ENCODE assay signal across 1 cellular context in genomic region chr17:40912506-40913220, GRCh38.
TF ChIP-seq lines count a peak whose summit lies in the region.

No MANE protein-coding gene starts in this region.

TF ChIP-seq in IMR-90, 13 proteins besides CTCF, POLR2A, EP300 and RAD21:
- TF ChIP-seq BHLHE40 (IDR thresholded peaks at IDR 0.05; ENCODE audit: low read depth, low read length), result no peak
- TF ChIP-seq MAZ (IDR thresholded peaks at IDR 0.05; ENCODE audit: borderline replicate concordance, low read depth, low read length), result no peak
- no peak for TF ChIP-seq SMC3 (IDR thresholded peaks at IDR 0.05; ENCODE audit: low read depth, low read length)
- no peak for TF ChIP-seq RFX5 (IDR thresholded peaks at IDR 0.05; ENCODE audit: low read depth, low read length)
- TF ChIP-seq MXI1 (IDR thresholded peaks at IDR 0.05; ENCODE audit: borderline replicate concordance, low read depth, low read length), result no peak
- no peak for TF ChIP-seq ELK1 (IDR thresholded peaks at IDR 0.05; ENCODE audit: borderline replicate concordance, low read depth, low read length)
- TF ChIP-seq USF2 (IDR thresholded peaks at IDR 0.05; ENCODE audit: low read depth, low read length), result no peak
- TF ChIP-seq MAFK (IDR thresholded peaks at IDR 0.05; ENCODE audit: low read depth, low read length), result no peak
- no peak for TF ChIP-seq CEBPB (IDR thresholded peaks at IDR 0.05; ENCODE audit: low read depth, low read length)
- no peak for TF ChIP-seq RCOR1 (IDR thresholded peaks at IDR 0.05; ENCODE audit: insufficient replicate concordance, low read length)
